1 cellular context compared by ENCODE assay signal in the genomic region with DNA sequence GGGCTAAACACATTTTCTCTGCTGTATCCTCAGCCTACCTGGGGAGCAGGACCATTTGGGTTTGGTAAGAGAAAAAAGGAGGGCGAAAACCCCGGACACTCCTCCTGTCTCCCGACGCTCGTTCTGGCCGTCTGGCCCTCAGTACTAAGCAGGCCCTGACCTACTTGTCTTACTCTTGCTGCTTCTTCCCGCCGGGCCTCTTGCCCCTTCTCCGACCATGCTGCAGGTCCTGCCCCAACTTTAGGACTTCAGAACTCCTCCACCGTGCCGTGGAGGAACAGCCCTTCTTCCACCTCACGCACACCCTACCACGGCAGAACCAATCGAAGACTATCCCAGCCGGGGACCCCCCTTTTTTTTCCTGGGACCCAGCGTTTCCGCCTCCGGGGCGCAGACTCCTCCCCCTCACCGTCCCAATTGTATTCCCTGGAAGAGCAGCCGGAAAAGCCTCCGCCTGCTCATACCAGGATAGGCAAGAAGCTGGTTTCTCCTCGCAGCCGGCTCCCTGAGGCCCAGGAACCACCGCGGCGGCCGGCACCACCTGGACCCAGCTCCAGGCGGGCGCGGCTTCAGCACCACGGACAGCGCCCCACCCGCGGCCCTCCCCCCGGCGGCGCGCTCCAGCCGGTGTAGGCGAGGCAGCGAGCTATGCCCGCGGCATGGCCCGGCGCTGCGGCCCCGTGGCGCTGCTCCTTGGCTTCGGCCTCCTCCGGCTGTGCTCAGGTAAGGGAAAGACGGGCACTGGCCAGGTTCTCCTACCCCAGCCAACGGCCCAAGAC.
A peak's percentile ranks its signal among the peaks of the same experiment; 100 is the strongest.
TF ChIP-seq lines count a peak whose summit lies in the region.

A gene with protein sequence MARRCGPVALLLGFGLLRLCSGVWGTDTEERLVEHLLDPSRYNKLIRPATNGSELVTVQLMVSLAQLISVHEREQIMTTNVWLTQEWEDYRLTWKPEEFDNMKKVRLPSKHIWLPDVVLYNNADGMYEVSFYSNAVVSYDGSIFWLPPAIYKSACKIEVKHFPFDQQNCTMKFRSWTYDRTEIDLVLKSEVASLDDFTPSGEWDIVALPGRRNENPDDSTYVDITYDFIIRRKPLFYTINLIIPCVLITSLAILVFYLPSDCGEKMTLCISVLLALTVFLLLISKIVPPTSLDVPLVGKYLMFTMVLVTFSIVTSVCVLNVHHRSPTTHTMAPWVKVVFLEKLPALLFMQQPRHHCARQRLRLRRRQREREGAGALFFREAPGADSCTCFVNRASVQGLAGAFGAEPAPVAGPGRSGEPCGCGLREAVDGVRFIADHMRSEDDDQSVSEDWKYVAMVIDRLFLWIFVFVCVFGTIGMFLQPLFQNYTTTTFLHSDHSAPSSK (plus strand): TSS at position 393 of the 779 bp plus-strand sequence. CDS start 267 bp downstream, at position 660.

TF ChIP-seq in neural cell, 6 proteins besides CTCF, POLR2A, EP300 and RAD21 (continued from another document):
- TF ChIP-seq, protein P1, sequence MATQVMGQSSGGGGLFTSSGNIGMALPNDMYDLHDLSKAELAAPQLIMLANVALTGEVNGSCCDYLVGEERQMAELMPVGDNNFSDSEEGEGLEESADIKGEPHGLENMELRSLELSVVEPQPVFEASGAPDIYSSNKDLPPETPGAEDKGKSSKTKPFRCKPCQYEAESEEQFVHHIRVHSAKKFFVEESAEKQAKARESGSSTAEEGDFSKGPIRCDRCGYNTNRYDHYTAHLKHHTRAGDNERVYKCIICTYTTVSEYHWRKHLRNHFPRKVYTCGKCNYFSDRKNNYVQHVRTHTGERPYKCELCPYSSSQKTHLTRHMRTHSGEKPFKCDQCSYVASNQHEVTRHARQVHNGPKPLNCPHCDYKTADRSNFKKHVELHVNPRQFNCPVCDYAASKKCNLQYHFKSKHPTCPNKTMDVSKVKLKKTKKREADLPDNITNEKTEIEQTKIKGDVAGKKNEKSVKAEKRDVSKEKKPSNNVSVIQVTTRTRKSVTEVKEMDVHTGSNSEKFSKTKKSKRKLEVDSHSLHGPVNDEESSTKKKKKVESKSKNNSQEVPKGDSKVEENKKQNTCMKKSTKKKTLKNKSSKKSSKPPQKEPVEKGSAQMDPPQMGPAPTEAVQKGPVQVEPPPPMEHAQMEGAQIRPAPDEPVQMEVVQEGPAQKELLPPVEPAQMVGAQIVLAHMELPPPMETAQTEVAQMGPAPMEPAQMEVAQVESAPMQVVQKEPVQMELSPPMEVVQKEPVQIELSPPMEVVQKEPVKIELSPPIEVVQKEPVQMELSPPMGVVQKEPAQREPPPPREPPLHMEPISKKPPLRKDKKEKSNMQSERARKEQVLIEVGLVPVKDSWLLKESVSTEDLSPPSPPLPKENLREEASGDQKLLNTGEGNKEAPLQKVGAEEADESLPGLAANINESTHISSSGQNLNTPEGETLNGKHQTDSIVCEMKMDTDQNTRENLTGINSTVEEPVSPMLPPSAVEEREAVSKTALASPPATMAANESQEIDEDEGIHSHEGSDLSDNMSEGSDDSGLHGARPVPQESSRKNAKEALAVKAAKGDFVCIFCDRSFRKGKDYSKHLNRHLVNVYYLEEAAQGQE (IDR thresholded peaks at IDR 0.05; ENCODE audit: borderline replicate concordance) = peak; percentile 92
- TF ChIP-seq TAF1 (IDR thresholded peaks at IDR 0.05; ENCODE audit: low read depth) (no peak), MXI1 (conservative IDR thresholded peaks at IDR 0.05; ENCODE audit: poor library complexity, severe bottlenecking) (peak; percentile 89)
